Comparison of ENCODE assay signal across 14 cellular contexts in genomic region chr7:136857573-136857972, GRCh38. TPM values are rescaled to one million over a fixed set of nuclear protein-coding genes. Genes with fewer than 3 reads are reported as not detected.
DNase-seq lines count a peak whose midpoint lies in the region; ATAC-seq, FAIRE-seq and TF ChIP-seq lines count a peak whose summit lies in the region.
"Had no signal": no experiment of that assay in that cellular context is flagged by ENCODE, and none has a peak within 500 bp of the region (broad histone marks: within the 10 kb centered on the region; RNA-seq: fewer than 3 reads in every experiment).

No MANE protein-coding gene starts in this region.

- H3K18ac ChIP-seq in neuronal stem cell (ENCODE audit: low read length) = no peak overlapping the region

- H3K4me2 ChIP-seq in neuronal stem cell (ENCODE audit: insufficient read depth, low read length, poor library complexity, severe bottlenecking) = no peak overlapping the region

- no peak overlapping the region for H4K91ac ChIP-seq in neuronal stem cell (ENCODE audit: low read depth, low read length, poor library complexity)

- no peak overlapping the region for H3K14ac ChIP-seq in neuronal stem cell (ENCODE audit: low read length)

- H4K8ac ChIP-seq in neuronal stem cell (ENCODE audit: low read depth, low read length) = no peak overlapping the region

- no CpG with 5 or more reads among the region's 3 CpGs for WGBS in neuronal stem cell (ENCODE audit: extremely low coverage in 2 of 2, insufficient read length in 2 of 2, insufficient replicate concordance in 1 of 2), 2 donors
- WGBS in pancreas, 2 donors = 37 to 39% methylated on average over 3 of the region's 3 CpGs

- H3K4ac ChIP-seq in neuronal stem cell (ENCODE audit: low read length) = no peak overlapping the region

- DNase-seq in SIG-M5 treated with dmso at 0.1 percent for 504 hours (lab: John Stamatoyannopoulos, UW; ENCODE audit: unreplicated experiment) = peak; percentile 28
- no peak for DNase-seq in SIG-M5 (lab: John Stamatoyannopoulos, UW)
- peak; percentile 34 for DNase-seq in OCI-M1 (lab: John Stamatoyannopoulos, UW)
- DNase-seq in cardiac fibroblast (ENCODE audit: low read depth in 2 of 2) = peak; percentile 31 to 44
- peak; percentile 59 for DNase-seq in neuronal stem cell (ENCODE audit: low spot score)
- no peak for DNase-seq in GM12892 (ENCODE audit: insufficient read length)
- DNase-seq in pancreas = no peak
- DNase-seq in foreskin melanocyte = no peak
- DNase-seq: DMS79, MG63, NCI-H446 treated with DMSO at 0.1 percent for 48 hours had no signal

- no peak overlapping the region for H2BK12ac ChIP-seq in neuronal stem cell (ENCODE audit: low read length)

- TF ChIP-seq CTCF in cardiac fibroblast (IDR thresholded peaks at IDR 0.05; ENCODE audit: low read depth, low read length) (no peak), pancreas (IDR thresholded peaks at IDR 0.05) (no peak)

- H3K9ac ChIP-seq in neuronal stem cell (ENCODE audit: low read depth, low read length, poor library complexity) = no peak overlapping the region

- no peak for TF ChIP-seq POLR2A in GM12892 (IDR thresholded peaks at IDR 0.05; ENCODE audit: low read depth, low read length)

- H3K79me1 ChIP-seq in neuronal stem cell (ENCODE audit: low read depth, low read length) = no peaks in the 10 kb centered on the region

- H3K27ac ChIP-seq in neuronal stem cell (replicated peaks; ENCODE audit: low read length) (no peak overlapping the region), pancreas (no peak overlapping the region)

- H3K27me3 ChIP-seq in neuronal stem cell (ENCODE audit: control insufficient read depth in 3 of 3, insufficient read depth in 3 of 3, low read depth in 1 of 3, low read length in 3 of 3) = no peaks in the 10 kb centered on the region
- peaks cover 0 to 4% (median 2%) of the 10 kb centered on the region in 4 donors for H3K27me3 ChIP-seq in pancreas
- H3K27me3 ChIP-seq: MG63 had no signal

- H2BK5ac ChIP-seq in neuronal stem cell (ENCODE audit: low read length) = no peak overlapping the region

- H3K36me3 ChIP-seq in neuronal stem cell (replicated peaks in 1 of 2; ENCODE audit: control insufficient read depth in 2 of 2, insufficient read depth in 2 of 2, low read length in 2 of 2) (no peaks in the 10 kb centered on the region), pancreas (no peaks in the 10 kb centered on the region)
- H3K36me3 ChIP-seq: MG63 had no signal

- H3K4me3 ChIP-seq in cardiac fibroblast (replicated peaks in 1 of 2; ENCODE audit: low read depth in 2 of 2, low read length in 2 of 2) (no peak overlapping the region), neuronal stem cell (ENCODE audit: low read length in 2 of 2) (no peak overlapping the region), pancreas (no peak overlapping the region)
- H3K4me3 ChIP-seq: MG63 had no signal

- no peak overlapping the region for H2AFZ ChIP-seq in neuronal stem cell (ENCODE audit: low read length)

- no peak overlapping the region for H2BK15ac ChIP-seq in neuronal stem cell (ENCODE audit: low read length)

- H3K9me3 ChIP-seq in neuronal stem cell (replicated peaks in 1 of 2; ENCODE audit: control insufficient read depth in 2 of 2, insufficient read depth in 1 of 2, low read depth in 1 of 2, low read length in 2 of 2) (no peaks in the 10 kb centered on the region), pancreas (no peaks in the 10 kb centered on the region)
- H3K9me3 ChIP-seq: MG63 had no signal

- ATAC-seq in pancreas = no peak

- intact Hi-C loops in pancreas (cut with DNase I) = no loop called here

- no peak overlapping the region for H2BK120ac ChIP-seq in neuronal stem cell (ENCODE audit: low read depth, low read length)

- FAIRE-seq in GM12892 (lab: Jason Lieb, UNC) (no peak), pancreas (lab: Jason Lieb, UNC) (no peak)
- FAIRE-seq: A204.1 had no signal

- H2AK5ac ChIP-seq in neuronal stem cell (ENCODE audit: low read depth, low read length) = no peak overlapping the region

- H3K4me1 ChIP-seq in neuronal stem cell (ENCODE audit: control insufficient read depth in 2 of 2, insufficient read depth in 1 of 2, low read depth in 1 of 2, low read length in 2 of 2) (no peaks in the 10 kb centered on the region), pancreas (no peaks in the 10 kb centered on the region)

- H3K23ac ChIP-seq in neuronal stem cell (ENCODE audit: low read depth, low read length, poor library complexity) = no peak overlapping the region

RNA-seq across cellular contexts. Expression of gene CHRM2, which starts 10.9 kb away (rescaled TPM):
- not detected for polyA plus RNA-seq in neuronal stem cell (2013, experiment 1 of 2)
- not detected for polyA plus RNA-seq in neuronal stem cell (2013, experiment 2 of 2)
- not detected for polyA plus RNA-seq in GM12892 (2012; ENCODE audit: missing spikeins)
- total RNA-seq in pancreas = under 1 TPM in 2 of 6 donors, not detected in 4; 0.03 to 0.08 TPM
- under 1 TPM in 1 of 2 donors, not detected in 1; 0.12 TPM for polyA plus RNA-seq in pancreas
- total RNA-seq: activated T-helper 2 cell treated with anti-CD3 and anti-CD28 coated beads, Interferon-gamma antibody, Interleukin-2, Interleukin-4, amounts not matched to agents 10 μg/mL and 5 μg/mL and 100 μg/mL, durations not matched to agents 14 hours and 24 hours and 36 hours; kidney epithelial cell had no signal

Comparison
In these comparisons a context has a peak if more than half of its experiments do, and no peak if none do; other contexts are left out.
1. DNase-seq: peak in SIG-M5 treated with dmso at 0.1 percent for 504 hours (single experiment), OCI-M1 (single experiment), cardiac fibroblast (2 of 2) and neuronal stem cell (single experiment); none in SIG-M5 (single experiment), GM12892 (single experiment), pancreas (0 of 6) and foreskin melanocyte (single experiment).